Comparison of ENCODE assay signal across 8 cellular contexts in the genomic region with DNA sequence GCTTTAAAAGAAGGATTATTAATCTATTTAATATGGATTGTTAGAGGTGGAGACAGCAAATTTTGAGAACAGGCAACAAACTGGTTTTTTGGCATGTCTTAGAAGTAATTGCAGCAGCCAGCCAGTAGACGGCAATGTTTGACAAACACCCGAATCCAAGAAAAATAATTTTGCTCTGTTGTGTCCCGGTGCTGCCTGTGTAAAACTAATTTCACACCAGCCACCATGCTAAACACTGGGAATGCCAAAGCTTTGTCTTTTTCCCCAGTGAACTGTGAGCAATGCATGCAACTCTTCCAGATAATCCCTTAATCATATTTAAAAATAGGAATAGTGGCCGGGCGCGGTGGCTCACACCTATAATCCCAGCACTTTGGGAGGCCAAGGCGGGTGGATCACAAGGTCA. TPM values are rescaled to one million over a fixed set of nuclear protein-coding genes. Genes with fewer than 3 reads are reported as not detected.
A peak's percentile ranks its signal among the peaks of the same experiment; 100 is the strongest.
DNase-seq lines count a peak whose midpoint lies in the region; ATAC-seq and TF ChIP-seq lines count a peak whose summit lies in the region.

No MANE protein-coding gene starts in this region.

- H3K4me1 ChIP-seq in BE2C (no peaks in the 10 kb centered on the region), breast epithelium (no peaks in the 10 kb centered on the region), right lobe of liver (no peaks in the 10 kb centered on the region)

- no peak for TF ChIP-seq POLR2A in breast epithelium (IDR thresholded peaks at IDR 0.05)
- TF ChIP-seq POLR2A in right lobe of liver (IDR thresholded peaks at IDR 0.05), result no peak

- TF ChIP-seq CTCF in BE2C (IDR thresholded peaks at IDR 0.05; ENCODE audit: low read depth, low read length), result peak; percentile 90
- TF ChIP-seq CTCF in GM10266 (IDR thresholded peaks at IDR 0.05; ENCODE audit: control insufficient read depth, insufficient read depth, low read depth, missing control alignments), result peak; percentile 85
- TF ChIP-seq CTCF in breast epithelium (IDR thresholded peaks at IDR 0.05), result peak; percentile 25 to 67 (median 51)
- TF ChIP-seq CTCF in right lobe of liver (IDR thresholded peaks at IDR 0.05), result peak; percentile 63 to 77 (median 70)

- H3K4me3 ChIP-seq in BE2C (ENCODE audit: low read depth, low read length) (no peak overlapping the region), breast epithelium (no peak overlapping the region), right lobe of liver (no peak overlapping the region)

- ATAC-seq in HG02623 (IDR thresholded peaks at IDR 0.05; ENCODE audit: unreplicated experiment) (peak; percentile 68), right lobe of liver (peak; percentile 66 to 85 (median 78)), GM21723 (IDR thresholded peaks at IDR 0.05; ENCODE audit: unreplicated experiment) (no peak)

- peak; percentile 18 for DNase-seq in BE2C
- DNase-seq in GM10266 (ENCODE audit: extremely low spot score), result peak; percentile 41
- DNase-seq in NCI-H2171 (lab: John Stamatoyannopoulos, UW), result peak; percentile 0
- DNase-seq in breast epithelium (ENCODE audit: low spot score in 2 of 2), result no peak
- no peak for DNase-seq in right lobe of liver
- no peak for DNase-seq in KG1 (lab: John Stamatoyannopoulos, UW)

- H3K9me3 ChIP-seq in BE2C (no peaks in the 10 kb centered on the region), breast epithelium (no peaks in the 10 kb centered on the region), right lobe of liver (no peaks in the 10 kb centered on the region)

- H3K27me3 ChIP-seq in BE2C (no peaks in the 10 kb centered on the region), breast epithelium (no peaks in the 10 kb centered on the region), right lobe of liver (no peaks in the 10 kb centered on the region)

- H3K27ac ChIP-seq in breast epithelium, result no peak overlapping the region
- H3K27ac ChIP-seq in right lobe of liver, result no peak overlapping the region

- intact Hi-C loops in breast epithelium (cut with DNase I; ENCODE audit: low total_unique reads) (no loop called here), right lobe of liver (cut with DNase I) (loop anchor here in 1 of 2 donors (10.0 kb wide), 1 partner anchor 315 kb away; no protein-coding TSS in a partner anchor)

- no peaks in the 10 kb centered on the region for H3K36me3 ChIP-seq in BE2C
- H3K36me3 ChIP-seq in breast epithelium, result no peaks in the 10 kb centered on the region
- no peaks in the 10 kb centered on the region for H3K36me3 ChIP-seq in right lobe of liver

- 55% methylated on average over 7 of the region's 7 CpGs for WGBS in right lobe of liver (ENCODE audit: insufficient coverage, low coverage, low lambda C conversion rate, missing lambda C conversion rate)

RNA-seq across cellular contexts. Expression of a gene that starts 25.9 kb away (rescaled TPM):
- polyA plus RNA-seq in BE2C (2012; ENCODE audit: insufficient read depth, insufficient read length, low read depth), result not detected
- total RNA-seq in breast epithelium, result under 1 TPM in 2 of 3 donors, not detected in 1; 0.44 to 0.66 TPM
- under 1 TPM in 1 of 6 experiments, not detected in 5; 0.71 TPM for total RNA-seq in right lobe of liver

Comparison
In these comparisons a context has a peak if more than half of its experiments do, and no peak if none do; other contexts are left out.
1. DNase-seq: peak in BE2C (single experiment), GM10266 (single experiment) and NCI-H2171 (single experiment); none in breast epithelium (0 of 2), right lobe of liver (0 of 3) and KG1 (single experiment).
2. Peak in every context shown above with its lines, with median percentiles within 50 percentile points of each other: CTCF ChIP-seq.